Comparison of ENCODE assay signal across 9 cellular contexts in genomic region chr6:131954775-131955107, GRCh38. TPM values are rescaled to one million over a fixed set of nuclear protein-coding genes. Genes with fewer than 3 reads are reported as not detected.
A peak's percentile ranks its signal among the peaks of the same experiment; 100 is the strongest.
DNase-seq lines count a peak whose midpoint lies in the region; ATAC-seq and TF ChIP-seq lines count a peak whose summit lies in the region.
"Had no signal": no experiment of that assay in that cellular context is flagged by ENCODE, and none has a peak within 500 bp of the region (broad histone marks: within the 10 kb centered on the region; RNA-seq: fewer than 3 reads in every experiment).

No MANE protein-coding gene starts in this region.

- POLR2A ChIA-PET in naive thymus-derived CD8-positive, alpha-beta T cell (lab: Charles Lee) = no interaction called here

- H4K20me1 ChIP-seq in osteoblast (ENCODE audit: insufficient read depth, low read length) = peaks cover 5% of the 10 kb centered on the region

- TF ChIP-seq CTCF in Calu3 (IDR thresholded peaks at IDR 0.05; ENCODE audit: unreplicated experiment) = no peak
- TF ChIP-seq CTCF in fibroblast of mammary gland (conservative IDR thresholded peaks at IDR 0.05; ENCODE audit: control insufficient read depth, insufficient read depth, low read depth, low read length) = no peak
- no peak for TF ChIP-seq CTCF in osteoblast (IDR thresholded peaks at IDR 0.05; ENCODE audit: extremely low read depth, low read depth, low read length)

- H3K4me3 Mint-ChIP-seq in Calu3 (ENCODE audit: low read depth, unreplicated experiment) = peak overlapping the region; percentile 15
- no peak overlapping the region for H3K4me3 Mint-ChIP-seq in naive thymus-derived CD8-positive, alpha-beta T cell

- peak overlapping the region; percentile 72 for H3K4me2 ChIP-seq in osteoblast (ENCODE audit: insufficient read depth, low read length)

- peaks cover 44% of the 10 kb centered on the region for H3K4me1 ChIP-seq in osteoblast (ENCODE audit: insufficient read depth, low read length)

- H3K36me3 ChIP-seq in osteoblast (ENCODE audit: insufficient read depth, low read length) = peaks cover 7% of the 10 kb centered on the region

- no TSS peak for BruUV-seq in Calu3 (replicated peaks; lab: Mats Ljungman, UMichigan)

- intact Hi-C loops in Calu3 (cut with micrococcal nuclease; ENCODE audit: unreplicated experiment) = loop anchor here (2.0 to 10.0 kb wide), 4 partner anchors 26 to 260 kb away; no protein-coding TSS in a partner anchor

- no peaks in the 10 kb centered on the region for H3K27me3 Mint-ChIP-seq in Calu3 (ENCODE audit: unreplicated experiment)
- peaks cover 29 to 60% (median 40%) of the 10 kb centered on the region in 5 donors for H3K27me3 Mint-ChIP-seq in naive thymus-derived CD8-positive, alpha-beta T cell

- peak overlapping the region; percentile 86 for H3K27ac Mint-ChIP-seq in Calu3 (ENCODE audit: unreplicated experiment)
- H3K27ac Mint-ChIP-seq in naive thymus-derived CD8-positive, alpha-beta T cell = no peak overlapping the region

- peak overlapping the region; percentile 95 for H3K27ac ChIP-seq in osteoblast (ENCODE audit: low read depth, low read length)

- CTCF ChIA-PET in Calu3 (lab: Charles Lee) = interaction anchor here (0.5 to 1.1 kb wide), 4 partner anchors 26 to 207 kb away, joined by 3 to 6 read pairs (median 4); no protein-coding TSS in a partner anchor

- H3K79me2 ChIP-seq in osteoblast (ENCODE audit: insufficient read depth, low read length) = no peaks in the 10 kb centered on the region

- H3K4me3 ChIP-seq in fibroblast of mammary gland (ENCODE audit: control insufficient read depth, low read depth, low read length) (no peak overlapping the region), osteoblast (ENCODE audit: insufficient read depth, low read length) (peak overlapping the region; percentile 6)

- H2AFZ ChIP-seq in osteoblast (ENCODE audit: low read length) = no peak overlapping the region

- H3K9me3 Mint-ChIP-seq in Calu3 (ENCODE audit: low read depth, unreplicated experiment) = no peaks in the 10 kb centered on the region
- peaks cover 0 to 1% (median 0%) of the 10 kb centered on the region in 9 donors for H3K9me3 Mint-ChIP-seq in naive thymus-derived CD8-positive, alpha-beta T cell

- no peaks in the 10 kb centered on the region for H3K9me3 ChIP-seq in osteoblast (ENCODE audit: low read depth, low read length)

- peaks cover 29% of the 10 kb centered on the region for H3K36me3 Mint-ChIP-seq in Calu3 (ENCODE audit: insufficient read depth, unreplicated experiment)
- H3K36me3 Mint-ChIP-seq in naive thymus-derived CD8-positive, alpha-beta T cell = peaks cover 0 to 2% (median 2%) of the 10 kb centered on the region in 3 donors

- peaks cover 55% of the 10 kb centered on the region for H3K4me1 Mint-ChIP-seq in Calu3 (ENCODE audit: low read depth, unreplicated experiment)
- peaks cover 5 to 11% (median 8%) of the 10 kb centered on the region in 4 donors for H3K4me1 Mint-ChIP-seq in naive thymus-derived CD8-positive, alpha-beta T cell

- peak; percentile 82 for DNase-seq in Calu3
- peak; percentile 91 for DNase-seq in RKO (ENCODE audit: low spot score)
- DNase-seq in fibroblast of mammary gland (ENCODE audit: low read depth) = peak; percentile 80
- DNase-seq in osteoblast (ENCODE audit: insufficient read length, low spot score, missing footprints) = peak; percentile 93
- no peak for DNase-seq in stimulated activated CD4-positive, alpha-beta T cell treated with anti-CD3 and anti-CD28 coated beads, Interleukin-15, amount 100 ng/mL, for 24 hours
- DNase-seq in NCI-H526 (lab: John Stamatoyannopoulos, UW) = no peak
- no peak for DNase-seq in naive thymus-derived CD8-positive, alpha-beta T cell
- no peak for DNase-seq in occipital lobe (lab: John Stamatoyannopoulos, UW)
- DNase-seq: cortex of kidney had no signal

- ATAC-seq in naive thymus-derived CD8-positive, alpha-beta T cell = no peak

- no peaks in the 10 kb centered on the region for H3K27me3 ChIP-seq in osteoblast (ENCODE audit: insufficient read depth, low read length)

RNA-seq across cellular contexts. Expression of gene CCN2, which starts 3.6 kb away (rescaled TPM):
- 159 and 373 TPM in 2 replicates for total RNA-seq in Calu3 (2022)
- total RNA-seq in osteoblast = 221 and 272 TPM in 2 replicates
- under 1 TPM in 1 of 2 experiments, not detected in 1; 0.41 TPM for total RNA-seq in naive thymus-derived CD8-positive, alpha-beta T cell
- not detected for polyA plus RNA-seq in naive thymus-derived CD8-positive, alpha-beta T cell
- 6.9 TPM for total RNA-seq in occipital lobe

Comparison
In these comparisons a context has a peak if more than half of its experiments do, and no peak if none do; other contexts are left out.
1. DNase-seq: peak in Calu3 (single experiment), RKO (single experiment), fibroblast of mammary gland (single experiment) and osteoblast (single experiment); none in stimulated activated CD4-positive, alpha-beta T cell treated with anti-CD3 and anti-CD28 coated beads, Interleukin-15, amount 100 ng/mL, for 24 hours (single experiment), NCI-H526 (0 of 2), naive thymus-derived CD8-positive, alpha-beta T cell (0 of 10) and occipital lobe (single experiment).
2. RNA of gene CCN2, which starts 3.6 kb away (total RNA-seq): 159 to 373 TPM in Calu3 and 221 to 272 TPM in osteoblast; 6.9 TPM in occipital lobe (single experiment) and 0.41 TPM in naive thymus-derived CD8-positive, alpha-beta T cell; every median in the first group is over 10 times any median in the second.